Comparison of ENCODE assay signal across 20 cellular contexts in the genomic region with DNA sequence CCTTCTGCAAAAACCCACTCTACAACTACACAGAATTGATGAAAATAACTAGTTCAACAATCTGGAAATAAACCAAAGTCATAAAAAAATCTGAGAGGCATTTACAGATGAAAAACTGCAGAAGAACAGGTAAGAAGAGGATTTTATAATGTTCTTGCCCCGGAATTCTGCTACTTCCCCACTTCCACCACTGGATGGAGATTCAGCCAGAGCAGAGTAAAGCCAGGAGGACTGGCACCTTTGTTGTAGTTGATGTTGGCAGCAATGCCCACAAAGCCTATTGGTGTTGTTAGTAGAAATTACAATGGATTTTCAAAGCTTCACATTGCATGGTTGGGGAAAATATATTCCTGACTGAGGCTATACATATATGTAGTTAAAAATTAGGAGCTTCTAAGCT.
"Had no signal": no experiment of that assay in that cellular context is flagged by ENCODE, and none has a peak within 500 bp of the region (broad histone marks: within the 10 kb centered on the region; RNA-seq: fewer than 3 reads in every experiment).

No MANE protein-coding gene starts in this region.

- H3K27me3 Mint-ChIP-seq: activated CD4-positive, alpha-beta memory T cell treated with anti-CD3 and anti-CD28 coated beads for 36 hours; activated CD8-positive, alpha-beta memory T cell treated with anti-CD3 and anti-CD28 coated beads, Interleukin-2, amount 10 ng/mL, durations not matched to agents 7 days and 5 days; activated naive CD4-positive, alpha-beta T cell treated with anti-CD3 and anti-CD28 coated beads, Interleukin-2, amount 10 ng/mL, durations not matched to agents 7 days and 5 days; dendritic cell treated with granulocyte-macrophage colony-stimulating factor and Interleukin-4, amounts not matched to agents 40 ng/mL and 50 ng/mL, for 4 days; T-cell had no signal

- DNase-seq: activated CD4-positive, alpha-beta memory T cell treated with anti-CD3 and anti-CD28 coated beads for 36 hours; activated CD8-positive, alpha-beta memory T cell treated with anti-CD3 and anti-CD28 coated beads, Interleukin-2, amount 10 ng/mL, durations not matched to agents 7 days and 5 days; activated naive CD4-positive, alpha-beta T cell treated with anti-CD3 and anti-CD28 coated beads, Interleukin-2, amount 10 ng/mL, durations not matched to agents 7 days and 5 days; activated T-cell treated with anti-CD3 and anti-CD28 coated beads, Interleukin-2, amount 50 U/mL, for 1 hour; effector memory CD4-positive, alpha-beta T cell; heart right ventricle; occipital lobe; right cardiac atrium; stimulated activated CD4-positive, alpha-beta T cell treated with anti-CD3 and anti-CD28 coated beads, Interleukin-15, amount 100 ng/mL, for 24 hours; stimulated activated CD4-positive, alpha-beta T cell treated with anti-CD3 and anti-CD28 coated beads, Interleukin-4, amount 100 ng/mL, for 1 hour; stimulated activated naive CD4-positive, alpha-beta T cell; T-cell; T1000; trophoblast cell had no signal

- H3K4me3 Mint-ChIP-seq: activated CD4-positive, alpha-beta memory T cell treated with anti-CD3 and anti-CD28 coated beads for 36 hours; activated CD8-positive, alpha-beta memory T cell treated with anti-CD3 and anti-CD28 coated beads, Interleukin-2, amount 10 ng/mL, durations not matched to agents 7 days and 5 days; activated naive CD4-positive, alpha-beta T cell treated with anti-CD3 and anti-CD28 coated beads, Interleukin-2, amount 10 ng/mL, durations not matched to agents 7 days and 5 days; dendritic cell treated with granulocyte-macrophage colony-stimulating factor and Interleukin-4, amounts not matched to agents 40 ng/mL and 50 ng/mL, for 4 days; nephron; T-cell had no signal

- H3K36me3 Mint-ChIP-seq: activated CD4-positive, alpha-beta memory T cell treated with anti-CD3 and anti-CD28 coated beads for 36 hours; activated CD8-positive, alpha-beta memory T cell treated with anti-CD3 and anti-CD28 coated beads, Interleukin-2, amount 10 ng/mL, durations not matched to agents 7 days and 5 days; activated naive CD4-positive, alpha-beta T cell treated with anti-CD3 and anti-CD28 coated beads, Interleukin-2, amount 10 ng/mL, durations not matched to agents 7 days and 5 days; T-cell had no signal

- H3K4me1 Mint-ChIP-seq: activated CD8-positive, alpha-beta memory T cell treated with anti-CD3 and anti-CD28 coated beads, Interleukin-2, amount 10 ng/mL, durations not matched to agents 7 days and 5 days; activated naive CD4-positive, alpha-beta T cell treated with anti-CD3 and anti-CD28 coated beads, Interleukin-2, amount 10 ng/mL, durations not matched to agents 7 days and 5 days; nephron; T-cell had no signal

- H3K4me3 ChIP-seq: ascending aorta, heart right ventricle, prostate gland, skin epidermis had no signal

- H3K27ac Mint-ChIP-seq: activated CD4-positive, alpha-beta memory T cell treated with anti-CD3 and anti-CD28 coated beads for 36 hours; activated CD8-positive, alpha-beta memory T cell treated with anti-CD3 and anti-CD28 coated beads, Interleukin-2, amount 10 ng/mL, durations not matched to agents 7 days and 5 days; activated naive CD4-positive, alpha-beta T cell treated with anti-CD3 and anti-CD28 coated beads, Interleukin-2, amount 10 ng/mL, durations not matched to agents 7 days and 5 days; activated T-helper 2 cell treated with anti-CD3 and anti-CD28 coated beads, Interferon-gamma antibody, Interleukin-2, Interleukin-4, amounts not matched to agents 10 μg/mL and 5 μg/mL and 100 μg/mL, durations not matched to agents 14 hours and 24 hours and 36 hours; dendritic cell treated with granulocyte-macrophage colony-stimulating factor and Interleukin-4, amounts not matched to agents 40 ng/mL and 50 ng/mL, for 4 days; nephron; T-cell had no signal
